Comparison of ENCODE assay signal across 16 cellular contexts in the genomic region with DNA sequence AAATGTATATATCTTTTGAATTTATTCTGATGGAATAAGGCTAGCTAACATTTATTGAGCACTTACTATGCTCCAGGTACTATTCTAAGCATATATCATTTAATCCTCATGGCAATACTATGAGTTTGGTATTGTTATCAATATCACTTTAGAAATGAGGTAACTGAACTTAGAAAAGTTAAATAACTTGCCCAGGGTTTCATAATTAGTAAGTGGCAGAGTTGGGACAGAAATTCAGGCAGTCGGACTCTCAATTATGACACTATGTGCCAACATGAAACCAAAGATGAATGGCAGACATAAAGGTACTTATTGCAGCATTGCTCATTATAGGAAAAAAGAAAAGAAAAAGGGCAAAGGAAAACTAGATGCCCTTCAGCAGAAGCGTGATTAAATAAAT.
"Had no signal": no experiment of that assay in that cellular context is flagged by ENCODE, and none has a peak within 500 bp of the region (broad histone marks: within the 10 kb centered on the region; RNA-seq: fewer than 3 reads in every experiment).

No MANE protein-coding gene starts in this region.

- H3K9me3 ChIP-seq: stomach, testis, upper lobe of left lung had no signal

- H3K36me3 Mint-ChIP-seq: immature natural killer cell had no signal

- H3K27ac Mint-ChIP-seq: activated T-helper 1 cell treated with anti-CD3 and anti-CD28 coated beads, Interleukin-12 subunit alpha, Interleukin-12 subunit beta, Interleukin-2, Interleukin-4 antibody, amounts not matched to agents 30 ng/mL and 10 ng/mL and 1 ng/mL, durations not matched to agents 14 hours and 24 hours and 36 hours had no signal

- H3K36me3 ChIP-seq: cardiac muscle cell, upper lobe of left lung had no signal

- H3K9me3 Mint-ChIP-seq: activated T-helper 1 cell treated with anti-CD3 and anti-CD28 coated beads, Interleukin-12 subunit alpha, Interleukin-12 subunit beta, Interleukin-2, Interleukin-4 antibody, amounts not matched to agents 30 ng/mL and 10 ng/mL and 1 ng/mL, durations not matched to agents 14 hours and 24 hours and 36 hours; immature natural killer cell; nephron progenitor cell had no signal

- H3K27me3 ChIP-seq: cardiac muscle cell, stomach, testis, upper lobe of left lung had no signal

- H3K27ac ChIP-seq: cardiac muscle cell, epithelial cell of prostate, stomach, testis, upper lobe of left lung had no signal

- H3K4me3 ChIP-seq: cardiac muscle cell, stomach, testis, upper lobe of left lung had no signal

- H3K4me3 Mint-ChIP-seq: activated T-helper 1 cell treated with anti-CD3 and anti-CD28 coated beads, Interleukin-12 subunit alpha, Interleukin-12 subunit beta, Interleukin-2, Interleukin-4 antibody, amounts not matched to agents 30 ng/mL and 10 ng/mL and 1 ng/mL, durations not matched to agents 14 hours and 24 hours and 36 hours; immature natural killer cell; nephron progenitor cell had no signal

- DNase-seq: activated CD4-positive, alpha-beta T cell treated with anti-CD3 and anti-CD28 coated beads for 4 hours; activated CD8-positive, alpha-beta memory T cell treated with anti-CD3 and anti-CD28 coated beads, Interleukin-2, amount 50 U/mL, for 48 hours; activated naive CD4-positive, alpha-beta T cell; foreskin melanocyte; head of caudate nucleus; immature natural killer cell; nephron progenitor cell; occipital lobe; stimulated activated CD4-positive, alpha-beta T cell treated with anti-CD3 and anti-CD28 coated beads, Interleukin-2, amount 100 ng/mL, for 48 hours; stomach; T1000; testis; upper lobe of left lung had no signal
